Comparison of ENCODE assay signal across 24 cellular contexts in genomic region chr17:54945246-54945645, GRCh38. TPM values are rescaled to one million over a fixed set of nuclear protein-coding genes. Genes with fewer than 3 reads are reported as not detected.
DNase-seq lines count a peak whose midpoint lies in the region; ATAC-seq and TF ChIP-seq lines count a peak whose summit lies in the region.
"Had no signal": no experiment of that assay in that cellular context is flagged by ENCODE, and none has a peak within 500 bp of the region (broad histone marks: within the 10 kb centered on the region; RNA-seq: fewer than 3 reads in every experiment).

No MANE protein-coding gene starts in this region.

- no peaks in the 10 kb centered on the region for H3K27me3 Mint-ChIP-seq in WTC11 (ENCODE audit: low read depth)
- H3K27me3 Mint-ChIP-seq in natural killer cell treated with Interleukin-12 subunit alpha and Interleukin-12 subunit beta and Interleukin-15 and Interleukin-18, amount 100 ng/mL, for 72 hours = peaks cover 17 to 23% of the 10 kb centered on the region in 2 donors

- peak overlapping the region; percentile 68 for H3K4me2 ChIP-seq in Loucy (ENCODE audit: low read depth, low read length, poor library complexity, severe bottlenecking)
- H3K4me2 ChIP-seq in skeletal muscle satellite cell (ENCODE audit: low read length) = no peak overlapping the region
- H3K4me2 ChIP-seq: SK-N-SH had no signal

- H3K27ac Mint-ChIP-seq in WTC11 = no peak overlapping the region
- no peak overlapping the region for H3K27ac Mint-ChIP-seq in natural killer cell treated with Interleukin-12 subunit alpha and Interleukin-12 subunit beta and Interleukin-15 and Interleukin-18, amount 100 ng/mL, for 72 hours
- H3K27ac Mint-ChIP-seq: IgD-negative memory B cell had no signal

- no peaks in the 10 kb centered on the region for H3K9me3 Mint-ChIP-seq in WTC11
- H3K9me3 Mint-ChIP-seq in natural killer cell treated with Interleukin-12 subunit alpha and Interleukin-12 subunit beta and Interleukin-15 and Interleukin-18, amount 100 ng/mL, for 72 hours = no peaks in the 10 kb centered on the region

- H3K36me3 ChIP-seq in Loucy (ENCODE audit: insufficient read depth, low read length) (no peaks in the 10 kb centered on the region), SK-N-MC (ENCODE audit: insufficient read depth, low read length) (peaks cover 61% of the 10 kb centered on the region), skeletal muscle satellite cell (ENCODE audit: insufficient read depth, low read length) (no peaks in the 10 kb centered on the region), left lung (no peaks in the 10 kb centered on the region)

- intact Hi-C loops in left lung (cut with DNase I) = no loop called here

- H3K4me3 ChIP-seq in Loucy (ENCODE audit: low read length, poor library complexity, severe bottlenecking) (peak overlapping the region; percentile 42), SK-N-MC (no peak overlapping the region), skeletal muscle satellite cell (ENCODE audit: low read length) (no peak overlapping the region), left lung (no peak overlapping the region)
- H3K4me3 ChIP-seq: HAP-1 had no signal

- no peaks in the 10 kb centered on the region for H3K79me2 ChIP-seq in Loucy (ENCODE audit: insufficient read depth, low read length)

- ATAC-seq in left lung (no peak), WTC11 (no peak)
- ATAC-seq in natural killer cell treated with Interleukin-12 subunit alpha and Interleukin-12 subunit beta and Interleukin-15 and Interleukin-18, amount 100 ng/mL, for 72 hours = no peak
- ATAC-seq: Panc1 had no signal

- H3K4me3 Mint-ChIP-seq in WTC11 = no peak overlapping the region
- no peak overlapping the region for H3K4me3 Mint-ChIP-seq in natural killer cell treated with Interleukin-12 subunit alpha and Interleukin-12 subunit beta and Interleukin-15 and Interleukin-18, amount 100 ng/mL, for 72 hours
- H3K4me3 Mint-ChIP-seq: CD4-positive, alpha-beta memory T cell; IgD-negative memory B cell had no signal

- POLR2A ChIA-PET in WTC11 (lab: Charles Lee) = no interaction called here

- no peaks in the 10 kb centered on the region for H3K9me2 ChIP-seq in Loucy (replicated peaks; ENCODE audit: low read depth, low read length)
- H3K9me2 ChIP-seq: SK-N-SH had no signal

- TF ChIP-seq CTCF in Loucy (conservative IDR thresholded peaks at IDR 0.05; ENCODE audit: low read length) = no peak
- TF ChIP-seq CTCF in left lung (IDR thresholded peaks at IDR 0.05) = no peak
- no peak for TF ChIP-seq CTCF in WTC11 (IDR thresholded peaks at IDR 0.05)

- H2AFZ ChIP-seq in Loucy (ENCODE audit: low read length) = no peak overlapping the region

- H3K27me3 ChIP-seq in Loucy (ENCODE audit: insufficient read depth, low read length, poor library complexity, severe bottlenecking) (no peaks in the 10 kb centered on the region), skeletal muscle satellite cell (ENCODE audit: control insufficient read depth, insufficient read depth, low read length) (no peaks in the 10 kb centered on the region), left lung (no peaks in the 10 kb centered on the region)

- H3K4me1 Mint-ChIP-seq in WTC11 = no peaks in the 10 kb centered on the region
- H3K4me1 Mint-ChIP-seq in natural killer cell treated with Interleukin-12 subunit alpha and Interleukin-12 subunit beta and Interleukin-15 and Interleukin-18, amount 100 ng/mL, for 72 hours (ENCODE audit: low read depth in 2 of 2) = peaks cover 12 to 24% of the 10 kb centered on the region in 2 donors
- H3K4me1 Mint-ChIP-seq: CD4-positive, alpha-beta memory T cell had no signal

- CTCF ChIA-PET in WTC11 (lab: Charles Lee) = no interaction called here

- H3K36me3 Mint-ChIP-seq in WTC11 = peaks cover 49% of the 10 kb centered on the region
- H3K36me3 Mint-ChIP-seq in natural killer cell treated with Interleukin-12 subunit alpha and Interleukin-12 subunit beta and Interleukin-15 and Interleukin-18, amount 100 ng/mL, for 72 hours = no peaks in the 10 kb centered on the region
- H3K36me3 Mint-ChIP-seq: CD4-positive, alpha-beta memory T cell had no signal

- DNase-seq in SK-N-MC (ENCODE audit: low read depth, low spot score) = no peak
- peak; percentile 1 to 8 for DNase-seq in lung microvascular endothelial cell (ENCODE audit: low read depth in 2 of 2)
- no peak for DNase-seq in left lung
- no peak for DNase-seq in WTC11 (ENCODE audit: low spot score)
- DNase-seq in natural killer cell treated with Interleukin-12 subunit alpha and Interleukin-12 subunit beta and Interleukin-15 and Interleukin-18, amount 100 ng/mL, for 72 hours (ENCODE audit: low spot score) = no peak
- DNase-seq: C1 segment of cervical spinal cord; CD4-positive, alpha-beta memory T cell; COR-L47; DMS53; GOT3; Karpas-422; NCI-H1105 treated with DMSO at 0.1 percent for 48 hours; NCI-H2029; NCI-H526 treated with DMSO at 0.1 percent for 48 hours; SHP77; SK-N-SH; SW 1271 had no signal

- no peak overlapping the region for H3K9ac ChIP-seq in Loucy (ENCODE audit: low read depth, low read length, poor library complexity, severe bottlenecking)
- no peak overlapping the region for H3K9ac ChIP-seq in SK-N-MC (ENCODE audit: insufficient read length)
- peak overlapping the region; percentile 9 for H3K9ac ChIP-seq in skeletal muscle satellite cell (ENCODE audit: low read depth, low read length)
- H3K9ac ChIP-seq: SK-N-SH had no signal

- H3F3A ChIP-seq in Loucy (ENCODE audit: low read depth) = no peaks in the 10 kb centered on the region

- peak overlapping the region; percentile 82; the same call in 1 of the 2 replicates for H3K27ac ChIP-seq in SK-N-MC
- no peak overlapping the region for H3K27ac ChIP-seq in left lung
- H3K27ac ChIP-seq: HL-60, RWPE1 had no signal

- H4K20me1 ChIP-seq in Loucy (ENCODE audit: insufficient read depth, low read length, poor library complexity, severe bottlenecking) = no peaks in the 10 kb centered on the region

- H3K9me3 ChIP-seq in Loucy (ENCODE audit: insufficient read depth, low read depth, low read length) (no peaks in the 10 kb centered on the region), SK-N-MC (ENCODE audit: low read depth, low read length) (no peaks in the 10 kb centered on the region), skeletal muscle satellite cell (replicated peaks; ENCODE audit: low read length) (no peaks in the 10 kb centered on the region), left lung (no peaks in the 10 kb centered on the region)
- H3K9me3 ChIP-seq: HAP-1, SK-N-SH had no signal

- peaks cover 46% of the 10 kb centered on the region for H3K4me1 ChIP-seq in Loucy (ENCODE audit: insufficient read depth, low read length, poor library complexity, severe bottlenecking)
- H3K4me1 ChIP-seq in skeletal muscle satellite cell (ENCODE audit: control insufficient read depth, insufficient read depth, low read length) = peaks cover 44% of the 10 kb centered on the region
- H3K4me1 ChIP-seq in left lung = no peaks in the 10 kb centered on the region
- H3K4me1 ChIP-seq: HAP-1 had no signal

TF ChIP-seq in WTC11, 78 proteins besides CTCF, POLR2A, EP300 and RAD21 (continues in another document):
- TF ChIP-seq, protein P1, sequence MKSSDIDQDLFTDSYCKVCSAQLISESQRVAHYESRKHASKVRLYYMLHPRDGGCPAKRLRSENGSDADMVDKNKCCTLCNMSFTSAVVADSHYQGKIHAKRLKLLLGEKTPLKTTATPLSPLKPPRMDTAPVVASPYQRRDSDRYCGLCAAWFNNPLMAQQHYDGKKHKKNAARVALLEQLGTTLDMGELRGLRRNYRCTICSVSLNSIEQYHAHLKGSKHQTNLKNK (CRISPR knock-in tag; IDR thresholded peaks at IDR 0.05) = no peak
- TF ChIP-seq RORB (CRISPR knock-in tag; IDR thresholded peaks at IDR 0.05) = no peak
- no peak for TF ChIP-seq ZNF425 (CRISPR knock-in tag; conservative IDR thresholded peaks at IDR 0.05)
- no peak for TF ChIP-seq RELA (CRISPR knock-in tag; IDR thresholded peaks at IDR 0.05; ENCODE audit: borderline replicate concordance)
- TF ChIP-seq USF2 (CRISPR knock-in tag; IDR thresholded peaks at IDR 0.05) = no peak

RNA-seq across cellular contexts. Expression of gene COX11, which starts 23.2 kb away (rescaled TPM):
- 63.0 and 83.7 TPM in 2 replicates for total RNA-seq in lung microvascular endothelial cell
- 57.0 and 90.6 TPM in 2 replicates for total RNA-seq in skeletal muscle satellite cell (2012; rRNA removed)
- 10 to 100 TPM; 39.0 to 44.3 TPM for total RNA-seq in left lung
- 58.1 to 65.0 TPM (median 59.9 TPM) in 3 replicates for total RNA-seq in WTC11 (2021)
- total RNA-seq in natural killer cell treated with Interleukin-12 subunit alpha and Interleukin-12 subunit beta and Interleukin-15 and Interleukin-18, amount 100 ng/mL, for 72 hours = 10 to 100 TPM; 29.1 to 31.8 TPM

RNA-seq across cellular contexts. Expression of gene STXBP4, which starts 23.3 kb away (rescaled TPM):
- total RNA-seq in lung microvascular endothelial cell = 2.0 and 2.2 TPM in 2 replicates
- total RNA-seq in skeletal muscle satellite cell (2012; rRNA removed) = 13.4 and 17.7 TPM in 2 replicates
- total RNA-seq in left lung = 10 to 100 TPM; 15.7 to 22.0 TPM
- 9.4 to 12.0 TPM (median 9.8 TPM) in 3 replicates for total RNA-seq in WTC11 (2021)
- 10 to 100 TPM in 1 of 2 donors, 1 to 10 TPM in 1; 8.5 to 12.6 TPM for total RNA-seq in natural killer cell treated with Interleukin-12 subunit alpha and Interleukin-12 subunit beta and Interleukin-15 and Interleukin-18, amount 100 ng/mL, for 72 hours

RNA-seq across cellular contexts. Expression of gene TOM1L1, which starts 44.6 kb away (rescaled TPM):
- total RNA-seq in lung microvascular endothelial cell = 0.20 and 0.44 TPM in 2 replicates
- 15.1 and 18.0 TPM in 2 replicates for total RNA-seq in skeletal muscle satellite cell (2012; rRNA removed)
- total RNA-seq in left lung = 10 to 100 TPM; 33.8 to 41.5 TPM
- total RNA-seq in WTC11 (2021) = 52.8 to 58.5 TPM (median 57.0 TPM) in 3 replicates
- not detected for total RNA-seq in natural killer cell treated with Interleukin-12 subunit alpha and Interleukin-12 subunit beta and Interleukin-15 and Interleukin-18, amount 100 ng/mL, for 72 hours

Comparison
In these comparisons a context has a peak if more than half of its experiments do, and no peak if none do; other contexts are left out.
1. DNase-seq: peak in lung microvascular endothelial cell (2 of 2); none in SK-N-MC (single experiment), left lung (0 of 2), WTC11 (single experiment) and natural killer cell treated with Interleukin-12 subunit alpha and Interleukin-12 subunit beta and Interleukin-15 and Interleukin-18, amount 100 ng/mL, for 72 hours (single experiment).
2. RNA of gene TOM1L1, which starts 44.6 kb away (total RNA-seq): 52.8 to 58.5 TPM in WTC11 and 33.8 to 41.5 TPM in left lung; 0.20 to 0.44 TPM in lung microvascular endothelial cell and not detected in natural killer cell treated with Interleukin-12 subunit alpha and Interleukin-12 subunit beta and Interleukin-15 and Interleukin-18, amount 100 ng/mL, for 72 hours; every median in the first group is over 10 times any median in the second.